ENCODE assay signal across 12 cellular contexts in the genomic region with DNA sequence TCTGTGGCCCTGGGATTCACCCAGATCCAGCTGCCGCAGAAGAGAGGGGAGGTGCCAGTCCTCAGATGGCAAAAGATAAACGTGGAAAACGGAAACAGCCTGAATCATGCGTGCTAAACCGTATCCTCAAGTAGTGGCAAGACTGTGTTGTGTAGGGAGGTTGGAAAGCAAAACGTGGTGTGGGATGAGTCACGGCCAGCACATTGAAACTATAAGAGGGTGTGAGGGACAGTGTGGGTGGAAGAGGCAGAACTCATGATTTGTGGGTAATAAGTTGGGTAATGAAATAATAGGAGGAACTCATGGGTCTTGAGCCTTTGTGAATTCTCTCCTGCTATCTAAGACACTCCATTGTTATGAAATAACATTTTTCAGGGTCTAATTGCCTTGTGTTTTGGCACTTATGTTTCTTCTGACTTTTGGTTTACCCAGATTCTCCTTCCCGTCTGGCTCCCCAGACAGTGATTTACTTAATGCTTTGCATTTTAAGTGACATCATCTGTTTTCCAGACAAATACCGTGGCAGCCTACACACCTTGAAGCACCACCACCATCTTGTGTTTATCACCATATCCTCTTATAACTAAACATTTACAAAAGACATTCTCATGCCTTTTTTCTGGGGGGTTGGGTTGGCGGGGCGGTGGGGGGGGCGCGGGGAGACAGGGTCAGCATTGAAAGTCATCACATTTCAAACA.
DNase-seq lines count a peak whose midpoint lies in the region; ATAC-seq and TF ChIP-seq lines count a peak whose summit lies in the region.
"Had no signal": no experiment of that assay in that cellular context is flagged by ENCODE, and none has a peak within 500 bp of the region (broad histone marks: within the 10 kb centered on the region; RNA-seq: fewer than 3 reads in every experiment).

No MANE protein-coding gene starts in this region.

- H3K9me3 ChIP-seq in AG04450 (ENCODE audit: control insufficient read depth, insufficient read depth, low read length): no peaks in the 10 kb centered on the region
- H3K9me3 ChIP-seq: vagina had no signal

- POLR2A ChIA-PET in AG04450 (lab: Yijun Ruan, JAX): no interaction called here

- no peak for TF ChIP-seq CTCF in AG04450 (IDR thresholded peaks at IDR 0.05; ENCODE audit: low read depth, low read length)

- CTCF ChIA-PET in AG04450 (lab: Charles Lee): interaction anchor here (1.0 kb wide), 1 partner anchor 12 kb away, joined by 3 read pairs; no protein-coding TSS in a partner anchor

- no peak overlapping the region for H3K4me3 ChIP-seq in AG04450 (ENCODE audit: low read depth, low read length)
- H3K4me3 ChIP-seq: cardiac muscle cell, vagina had no signal

- DNase-seq in AG04450 (ENCODE audit: low read depth, low spot score): peak; percentile 23
- peak; percentile 41 for DNase-seq in EL
- DNase-seq in RKO (ENCODE audit: low spot score): peak; percentile 53
- peak; percentile 55 for DNase-seq in fibroblast of peridontal ligament (ENCODE audit: extremely low read depth)
- no peak for DNase-seq in DMS153 (lab: John Stamatoyannopoulos, UW)
- DNase-seq in NCI-H2227 (lab: John Stamatoyannopoulos, UW; ENCODE audit: unreplicated experiment): no peak
- DNase-seq: activated CD4-positive, alpha-beta T cell treated with anti-CD3 and anti-CD28 coated beads for 4 hours; KBM-7 had no signal

- peak overlapping the region; percentile 21 for H3K27ac ChIP-seq in AG04450 (ENCODE audit: low read depth, low read length)
- H3K27ac ChIP-seq: cardiac muscle cell, vagina had no signal

- no peak for ATAC-seq in HG02852 (IDR thresholded peaks at IDR 0.05; ENCODE audit: unreplicated experiment)
- no peak for ATAC-seq in GM21529 (IDR thresholded peaks at IDR 0.05; ENCODE audit: unreplicated experiment)

- peaks cover 5% of the 10 kb centered on the region for H3K27me3 ChIP-seq in AG04450 (ENCODE audit: control insufficient read depth, insufficient read depth, low read length)
- H3K27me3 ChIP-seq: cardiac muscle cell, vagina had no signal

Comparison
In these comparisons a context has a peak if more than half of its experiments do, and no peak if none do; other contexts are left out.
1. DNase-seq: peak in AG04450 (single experiment), EL (single experiment), RKO (single experiment) and fibroblast of peridontal ligament (single experiment); none in DMS153 (single experiment) and NCI-H2227 (single experiment).